ENCODE assay signal across 1 cellular context in genomic region chr15:44129911-44130310, GRCh38.
TF ChIP-seq lines count a peak whose summit lies in the region.

No MANE protein-coding gene starts in this region.

TF ChIP-seq in Ishikawa, 13 proteins besides CTCF, POLR2A, EP300 and RAD21 (continued from another document):
- no peak for TF ChIP-seq MAX (IDR thresholded peaks at IDR 0.05)
- no peak for TF ChIP-seq USF1 (IDR thresholded peaks at IDR 0.05)
- no peak for TF ChIP-seq NFIC (IDR thresholded peaks at IDR 0.05)
- TF ChIP-seq TAF1 (IDR thresholded peaks at IDR 0.05; ENCODE audit: low read depth) = no peak
- no peak for TF ChIP-seq ZBTB7A (IDR thresholded peaks at IDR 0.05; ENCODE audit: low read depth)
- no peak for TF ChIP-seq YY1 (IDR thresholded peaks at IDR 0.05; ENCODE audit: low read depth)
